ENCODE assay signal across 31 cellular contexts in genomic region chr12:54830199-54830598, GRCh38. TPM values are rescaled to one million over a fixed set of nuclear protein-coding genes. Genes with fewer than 3 reads are reported as not detected.
"Had no signal": no experiment of that assay in that cellular context is flagged by ENCODE, and none has a peak within 500 bp of the region (broad histone marks: within the 10 kb centered on the region; RNA-seq: fewer than 3 reads in every experiment).

No MANE protein-coding gene starts in this region.

- H3K4me1 ChIP-seq: esophagus muscularis mucosa, foreskin keratinocyte, heart right ventricle, prostate gland, right atrium auricular region, stomach, transverse colon, upper lobe of right lung, uterus had no signal

- H3K4me2 ChIP-seq: smooth muscle cell had no signal

- H3K9me3 Mint-ChIP-seq: endodermal cell; memory B cell; natural killer cell; stimulated activated effector memory CD8-positive, alpha-beta T cell treated with anti-CD3 and anti-CD28 coated beads, Interleukin-12 subunit alpha, Interleukin-12 subunit beta, amount 100 ng/mL, for 72 hours had no signal

- H3K9me3 ChIP-seq: esophagus muscularis mucosa, heart right ventricle, prostate gland, right atrium auricular region, stomach, thoracic aorta, transverse colon, upper lobe of right lung, uterus had no signal

- H3K4me3 Mint-ChIP-seq: endodermal cell; memory B cell; natural killer cell; stimulated activated effector memory CD8-positive, alpha-beta T cell treated with anti-CD3 and anti-CD28 coated beads, Interleukin-12 subunit alpha, Interleukin-12 subunit beta, amount 100 ng/mL, for 72 hours had no signal

- H3K27ac ChIP-seq: esophagus muscularis mucosa, foreskin keratinocyte, heart right ventricle, prostate gland, right atrium auricular region, stomach, thoracic aorta, transverse colon, upper lobe of right lung, uterus had no signal

- H3K4me3 ChIP-seq: esophagus muscularis mucosa, heart right ventricle, lung, prostate gland, right atrium auricular region, smooth muscle cell, stomach, thoracic aorta, transverse colon, upper lobe of right lung, uterus had no signal

- H3K36me3 ChIP-seq: esophagus muscularis mucosa, heart right ventricle, prostate gland, right atrium auricular region, stomach, thoracic aorta, transverse colon, upper lobe of right lung, uterus had no signal

- H3K27me3 ChIP-seq: esophagus muscularis mucosa, foreskin keratinocyte, heart right ventricle, right atrium auricular region, stomach, transverse colon, upper lobe of right lung, uterus had no signal

- H3K4me1 Mint-ChIP-seq: endodermal cell; memory B cell; natural killer cell; stimulated activated effector memory CD8-positive, alpha-beta T cell treated with anti-CD3 and anti-CD28 coated beads, Interleukin-12 subunit alpha, Interleukin-12 subunit beta, amount 100 ng/mL, for 72 hours had no signal

- H3K27ac Mint-ChIP-seq: endodermal cell; memory B cell; natural killer cell; stimulated activated effector memory CD8-positive, alpha-beta T cell treated with anti-CD3 and anti-CD28 coated beads, Interleukin-12 subunit alpha, Interleukin-12 subunit beta, amount 100 ng/mL, for 72 hours had no signal

- H3K36me3 Mint-ChIP-seq: memory B cell; natural killer cell; stimulated activated effector memory CD8-positive, alpha-beta T cell treated with anti-CD3 and anti-CD28 coated beads, Interleukin-12 subunit alpha, Interleukin-12 subunit beta, amount 100 ng/mL, for 72 hours had no signal

- ATAC-seq: foreskin keratinocyte; heart right ventricle; left ventricle myocardium superior; natural killer cell; sciatic nerve; stimulated activated effector memory CD8-positive, alpha-beta T cell treated with anti-CD3 and anti-CD28 coated beads, Interleukin-12 subunit alpha, Interleukin-12 subunit beta, amount 100 ng/mL, for 72 hours; upper lobe of right lung had no signal

- DNase-seq: effector CD8-positive, alpha-beta T cell; endodermal cell; foreskin keratinocyte; glutamatergic neuron; heart right ventricle; left ventricle myocardium superior; natural killer cell; nucleus accumbens; stimulated activated CD4-positive, alpha-beta T cell treated with anti-CD3 and anti-CD28 coated beads, Interleukin-12 subunit alpha, Interleukin-12 subunit beta, amount 100 ng/mL, for 4 hours; stimulated activated CD4-positive, alpha-beta T cell treated with anti-CD3 and anti-CD28 coated beads, Interleukin-1b, Interleukin-23, amount 100 ng/mL, for 48 hours; stimulated activated CD4-positive, alpha-beta T cell treated with anti-CD3 and anti-CD28 coated beads, Interleukin-4, amount 100 ng/mL, for 24 hours; stimulated activated naive CD4-positive, alpha-beta T cell treated with Interleukin-2 at 50 U/mL for 16 hours; stomach; transverse colon; upper lobe of right lung; uterus had no signal

RNA-seq across cellular contexts. Expression of gene MUCL1, which starts 24.1 kb away (rescaled TPM):
- total RNA-seq: endodermal cell, endothelial cell of umbilical vein, epithelial cell of proximal tubule, esophagus muscularis mucosa, fibroblast of lung, foreskin keratinocyte, heart right ventricle, left ventricle myocardium superior, mononuclear cell, natural killer cell, osteocyte, prostate gland, right atrium auricular region, sciatic nerve, stomach, subcutaneous adipose tissue, thoracic aorta, transverse colon, upper lobe of right lung, uterus had no signal
